Comparison of ENCODE assay signal across 9 cellular contexts in the genomic region with DNA sequence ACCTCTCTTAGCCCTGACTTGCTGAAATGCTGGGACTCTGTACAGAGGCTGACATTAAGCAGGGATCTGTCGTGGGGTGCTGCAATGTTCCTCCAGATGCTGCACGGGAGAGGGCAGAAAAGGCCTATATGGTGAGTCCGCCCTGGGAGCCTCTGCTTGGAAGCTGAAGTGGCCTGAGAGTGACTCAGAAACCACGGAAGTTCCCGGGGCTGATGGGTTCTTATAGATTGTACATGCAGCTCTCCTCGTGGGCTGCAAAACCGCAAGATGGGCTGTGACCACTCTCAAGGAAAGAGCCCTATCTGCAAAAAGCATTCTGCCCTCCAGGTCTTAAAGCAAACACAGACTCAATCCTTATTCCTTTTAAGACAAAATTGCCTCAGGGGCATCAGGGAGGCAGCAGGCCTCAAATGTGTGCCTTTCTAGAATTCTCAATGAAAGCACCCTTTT. TPM values are rescaled to one million over a fixed set of nuclear protein-coding genes. Genes with fewer than 3 reads are reported as not detected.
DNase-seq lines count a peak whose midpoint lies in the region; ATAC-seq, FAIRE-seq and TF ChIP-seq lines count a peak whose summit lies in the region.
"Had no signal": no experiment of that assay in that cellular context is flagged by ENCODE, and none has a peak within 500 bp of the region (broad histone marks: within the 10 kb centered on the region; RNA-seq: fewer than 3 reads in every experiment).

No MANE protein-coding gene starts in this region.

- H3K9me3 ChIP-seq in mucosa of descending colon, result no peaks in the 10 kb centered on the region

- DNase-seq in EL, result peak; percentile 94
- DNase-seq in HT1080 (ENCODE audit: low read depth), result peak; percentile 94
- DNase-seq in mucosa of descending colon, result no peak
- DNase-seq in superior temporal gyrus (ENCODE audit: extremely low spot score), result no peak
- no peak for DNase-seq in frontal cortex (ENCODE audit: low spot score in 2 of 2)
- DNase-seq: activated gamma-delta T cell treated with Interleukin-2 at 50 U/mL for 16 hours had no signal

- H3K36me3 Mint-ChIP-seq in activated T-helper 17 cell treated with anti-CD3 and anti-CD28 coated beads, Interleukin-2, amount 50 U/mL, for 72 hours (ENCODE audit: low read depth), result peaks cover 2% of the 10 kb centered on the region

- intact Hi-C loops in mucosa of descending colon (cut with DNase I, micrococcal nuclease), result no loop called here

- TF ChIP-seq CTCF in mucosa of descending colon (IDR thresholded peaks at IDR 0.05), result no peak

- H3K27ac Mint-ChIP-seq in activated T-helper 17 cell treated with anti-CD3 and anti-CD28 coated beads, Interleukin-2, amount 50 U/mL, for 72 hours, result no peak overlapping the region

- H3K4me3 Mint-ChIP-seq in activated T-helper 17 cell treated with anti-CD3 and anti-CD28 coated beads, Interleukin-2, amount 50 U/mL, for 72 hours, result peak overlapping the region; percentile 13

- no peak for FAIRE-seq in frontal cortex (lab: Jason Lieb, UNC)

- no peaks in the 10 kb centered on the region for H3K4me1 ChIP-seq in mucosa of descending colon (ENCODE audit: low read depth)

- peak; percentile 89 for ATAC-seq in activated T-helper 17 cell treated with anti-CD3 and anti-CD28 coated beads, Interleukin-2, amount 50 U/mL, for 72 hours (replicated peaks)
- ATAC-seq in mucosa of descending colon (peak; percentile 11), esophagus mucosa (no peak), HG02623 (IDR thresholded peaks at IDR 0.05; ENCODE audit: unreplicated experiment) (no peak)

- H3K9me3 Mint-ChIP-seq in activated T-helper 17 cell treated with anti-CD3 and anti-CD28 coated beads, Interleukin-2, amount 50 U/mL, for 72 hours, result no peaks in the 10 kb centered on the region

- H3K36me3 ChIP-seq in mucosa of descending colon (ENCODE audit: low read depth), result no peaks in the 10 kb centered on the region

- no peaks in the 10 kb centered on the region for H3K27me3 Mint-ChIP-seq in activated T-helper 17 cell treated with anti-CD3 and anti-CD28 coated beads, Interleukin-2, amount 50 U/mL, for 72 hours

- no peak overlapping the region for H3K4me3 ChIP-seq in mucosa of descending colon

- peaks cover under 1% of the 10 kb centered on the region for H3K4me1 Mint-ChIP-seq in activated T-helper 17 cell treated with anti-CD3 and anti-CD28 coated beads, Interleukin-2, amount 50 U/mL, for 72 hours

RNA-seq across cellular contexts. Expression of gene SLC43A3, which starts 5.8 kb away (rescaled TPM):
- 81.0 and 87.2 TPM in 2 replicates for total RNA-seq in HT1080 (2014; rRNA removed; shearing (Covaris generic))
- polyA plus RNA-seq in HT1080 (2015; cell fraction: cytosol; rRNA removed), result 39.4 and 58.6 TPM in 2 replicates
- polyA plus RNA-seq in HT1080 (2015; cell fraction: nucleus; rRNA removed), result 80.0 and 114 TPM in 2 replicates
- 100 to 1,000 TPM; 346 to 386 TPM for total RNA-seq in activated T-helper 17 cell treated with anti-CD3 and anti-CD28 coated beads, Interleukin-2, amount 50 U/mL, for 72 hours
- total RNA-seq in mucosa of descending colon (10 to 100 TPM in 2 of 3 donors, 1 to 10 TPM in 1; 6.3 to 24.4 (median 16.9) TPM), esophagus mucosa (28.2 TPM), frontal cortex (4.1 TPM)

RNA-seq across cellular contexts. Expression of gene RTN4RL2, which starts 27.6 kb away (rescaled TPM):
- total RNA-seq in HT1080 (2014; rRNA removed; shearing (Covaris generic)), result 5.6 and 11.3 TPM in 2 replicates
- polyA plus RNA-seq in HT1080 (2015; cell fraction: cytosol; rRNA removed), result 23.4 and 26.4 TPM in 2 replicates
- polyA plus RNA-seq in HT1080 (2015; cell fraction: nucleus; rRNA removed), result 7.6 and 9.5 TPM in 2 replicates
- under 1 TPM; 0.22 to 0.82 TPM for total RNA-seq in activated T-helper 17 cell treated with anti-CD3 and anti-CD28 coated beads, Interleukin-2, amount 50 U/mL, for 72 hours
- total RNA-seq in mucosa of descending colon (under 1 TPM; 0.38 to 0.73 (median 0.48) TPM), esophagus mucosa (0.56 TPM), frontal cortex (0.41 TPM)

RNA-seq across cellular contexts. Expression of gene PRG2, which starts 42.3 kb away (rescaled TPM):
- total RNA-seq in HT1080 (2014; rRNA removed; shearing (Covaris generic)), result not detected in 2 replicates
- 0.07 TPM in 1 of 2 replicates, not detected in the other for polyA plus RNA-seq in HT1080 (2015; cell fraction: cytosol; rRNA removed)
- polyA plus RNA-seq in HT1080 (2015; cell fraction: nucleus; rRNA removed), result not detected in 2 replicates
- total RNA-seq in activated T-helper 17 cell treated with anti-CD3 and anti-CD28 coated beads, Interleukin-2, amount 50 U/mL, for 72 hours, result 1 to 10 TPM; 2.2 to 6.2 TPM
- total RNA-seq in mucosa of descending colon (under 1 TPM in 1 of 3 donors, not detected in 2; 0.24 TPM), esophagus mucosa (not detected), frontal cortex (not detected)

RNA-seq across cellular contexts. Expression of gene PRG3, which starts 51.8 kb away (rescaled TPM):
- not detected in 2 replicates for total RNA-seq in HT1080 (2014; rRNA removed; shearing (Covaris generic))
- not detected in 2 replicates for polyA plus RNA-seq in HT1080 (2015; cell fraction: cytosol; rRNA removed)
- polyA plus RNA-seq in HT1080 (2015; cell fraction: nucleus; rRNA removed), result not detected in 2 replicates
- not detected for total RNA-seq in activated T-helper 17 cell treated with anti-CD3 and anti-CD28 coated beads, Interleukin-2, amount 50 U/mL, for 72 hours
- not detected for total RNA-seq in mucosa of descending colon
- total RNA-seq in esophagus mucosa, result not detected
- not detected for total RNA-seq in frontal cortex

Comparison
In these comparisons a context has a peak if more than half of its experiments do, and no peak if none do; other contexts are left out.
1. DNase-seq: peak in EL (single experiment) and HT1080 (single experiment); none in mucosa of descending colon (0 of 3), superior temporal gyrus (single experiment) and frontal cortex (0 of 2).
2. ATAC-seq: peak in activated T-helper 17 cell treated with anti-CD3 and anti-CD28 coated beads, Interleukin-2, amount 50 U/mL, for 72 hours (single experiment) and mucosa of descending colon (single experiment); none in esophagus mucosa (single experiment) and HG02623 (single experiment).